In genomic region chr9:1729631-1730030, GRCh38 we compare ENCODE assay signal across 31 cellular contexts.
"Had no signal": no experiment of that assay in that cellular context is flagged by ENCODE, and none has a peak within 500 bp of the region (broad histone marks: within the 10 kb centered on the region; RNA-seq: fewer than 3 reads in every experiment).

No MANE protein-coding gene starts in this region.

- H3K27ac Mint-ChIP-seq: natural killer cell; nephron; neural progenitor cell; progenitor cell of endocrine pancreas; stimulated activated memory B cell treated with anti-CD40 and anti-IgM and Interleukin-4, amounts not matched to agents 10 μg/mL and 1 μg/mL and 100 μg/mL, for 72 hours; stimulated activated naive CD8-positive, alpha-beta T cell treated with anti-CD3 and anti-CD28 coated beads, Interleukin-15, amount 100 ng/mL, for 72 hours; type B pancreatic cell had no signal

- DNase-seq: natural killer cell; occipital lobe; ovary; posterior cingulate gyrus; psoas muscle; right cardiac atrium; spleen; stimulated activated CD4-positive, alpha-beta T cell treated with anti-CD3 and anti-CD28 coated beads, Interleukin-12 subunit alpha, Interleukin-12 subunit beta, amount 100 ng/mL, for 4 hours; stimulated activated CD4-positive, alpha-beta T cell treated with anti-CD3 and anti-CD28 coated beads, Interleukin-1b, Interleukin-23, amount 100 ng/mL, for 48 hours; stimulated activated CD4-positive, alpha-beta T cell treated with anti-CD3 and anti-CD28 coated beads, Interleukin-4, amount 100 ng/mL, for 1 hour; stimulated activated CD4-positive, alpha-beta T cell treated with anti-CD3 and anti-CD28 coated beads, Interleukin-4, amount 100 ng/mL, for 4 hours; stimulated activated CD8-positive, alpha-beta memory T cell treated with anti-CD3 and anti-CD28 coated beads, Interleukin-4, amount 100 ng/mL, for 48 hours; stimulated activated naive CD4-positive, alpha-beta T cell; stimulated activated naive CD8-positive, alpha-beta T cell treated with anti-CD3 and anti-CD28 coated beads, Interleukin-15, amount 100 ng/mL, for 72 hours; stimulated activated naive CD8-positive, alpha-beta T cell treated with anti-CD3 and anti-CD28 coated beads, Interleukin-15, Interleukin-2, amounts not matched to agents 100 U/mL and 50 U/mL, for 24 hours; substantia nigra; testis; tibial artery; transverse colon; upper lobe of right lung; uterus had no signal

- H3K4me1 Mint-ChIP-seq: natural killer cell; neural progenitor cell; stimulated activated memory B cell treated with anti-CD40 and anti-IgM and Interleukin-4, amounts not matched to agents 10 μg/mL and 1 μg/mL and 100 μg/mL, for 72 hours; stimulated activated naive CD8-positive, alpha-beta T cell treated with anti-CD3 and anti-CD28 coated beads, Interleukin-15, amount 100 ng/mL, for 72 hours had no signal

- H3K9me3 Mint-ChIP-seq: natural killer cell; nephron; neural progenitor cell; stimulated activated memory B cell treated with anti-CD40 and anti-IgM and Interleukin-4, amounts not matched to agents 10 μg/mL and 1 μg/mL and 100 μg/mL, for 72 hours; stimulated activated naive CD8-positive, alpha-beta T cell treated with anti-CD3 and anti-CD28 coated beads, Interleukin-15, amount 100 ng/mL, for 72 hours; type B pancreatic cell had no signal

- H3K9me3 ChIP-seq: ovary, psoas muscle, spleen, suprapubic skin, testis, tibial artery, transverse colon, upper lobe of right lung, uterus had no signal

- ATAC-seq: natural killer cell; psoas muscle; right cardiac atrium; sciatic nerve; stimulated activated memory B cell treated with anti-CD40 and anti-IgM and Interleukin-4, amounts not matched to agents 10 μg/mL and 1 μg/mL and 100 μg/mL, for 72 hours; stimulated activated naive CD8-positive, alpha-beta T cell treated with anti-CD3 and anti-CD28 coated beads, Interleukin-15, amount 100 ng/mL, for 72 hours; stimulated activated naive CD8-positive, alpha-beta T cell treated with anti-CD3 and anti-CD28 coated beads, Interleukin-15, Interleukin-2, amounts not matched to agents 100 U/mL and 50 U/mL, for 24 hours; upper lobe of right lung had no signal

- H3K36me3 Mint-ChIP-seq: natural killer cell; neural progenitor cell; stimulated activated memory B cell treated with anti-CD40 and anti-IgM and Interleukin-4, amounts not matched to agents 10 μg/mL and 1 μg/mL and 100 μg/mL, for 72 hours; type B pancreatic cell had no signal

- H3K36me3 ChIP-seq: neural progenitor cell, ovary, spleen, suprapubic skin, tibial artery, transverse colon, upper lobe of right lung, uterus had no signal

- H2AFZ ChIP-seq: neural progenitor cell, parathyroid adenoma had no signal

- H3K27me3 ChIP-seq: neural progenitor cell, ovary, spleen, suprapubic skin, testis, tibial artery, transverse colon, upper lobe of right lung, uterus had no signal

- H3K4me3 ChIP-seq: neural progenitor cell, ovary, psoas muscle, skin epidermis, smooth muscle cell, spleen, suprapubic skin, testis, tibial artery, transverse colon, upper lobe of right lung, uterus had no signal

- H3K79me2 ChIP-seq: parathyroid adenoma had no signal

- H3K4me2 ChIP-seq: neural progenitor cell, smooth muscle cell had no signal

- H3K4me1 ChIP-seq: neural progenitor cell, parathyroid adenoma, psoas muscle, spleen, suprapubic skin, testis, tibial artery, transverse colon, upper lobe of right lung, uterus had no signal

- H3K9ac ChIP-seq: neural progenitor cell, parathyroid adenoma had no signal

- H3K27ac ChIP-seq: neural progenitor cell, ovary, parathyroid adenoma, psoas muscle, skin epidermis, spleen, suprapubic skin, testis, tibial artery, transverse colon, upper lobe of right lung, uterus had no signal

- H3K4me3 Mint-ChIP-seq: natural killer cell; nephron; neural progenitor cell; stimulated activated memory B cell treated with anti-CD40 and anti-IgM and Interleukin-4, amounts not matched to agents 10 μg/mL and 1 μg/mL and 100 μg/mL, for 72 hours; stimulated activated naive CD8-positive, alpha-beta T cell treated with anti-CD3 and anti-CD28 coated beads, Interleukin-15, amount 100 ng/mL, for 72 hours; type B pancreatic cell had no signal
